In genomic region chr4:69156913-69157312, GRCh38 we compare ENCODE assay signal across 14 cellular contexts. TPM values are rescaled to one million over a fixed set of nuclear protein-coding genes. Genes with fewer than 3 reads are reported as not detected.
DNase-seq lines count a peak whose midpoint lies in the region; ATAC-seq and TF ChIP-seq lines count a peak whose summit lies in the region.
"Had no signal": no experiment of that assay in that cellular context is flagged by ENCODE, and none has a peak within 500 bp of the region (broad histone marks: within the 10 kb centered on the region; RNA-seq: fewer than 3 reads in every experiment).

No MANE protein-coding gene starts in this region.

- H3K79me2 ChIP-seq in OCI-LY7 (ENCODE audit: insufficient read depth, low read depth, low read length), result no peaks in the 10 kb centered on the region

- ATAC-seq in GM21723 (IDR thresholded peaks at IDR 0.05; ENCODE audit: unreplicated experiment) (no peak), GM21737 (IDR thresholded peaks at IDR 0.05; ENCODE audit: unreplicated experiment) (no peak)
- ATAC-seq: K562 had no signal

- H3K9me2 ChIP-seq in OCI-LY7 (ENCODE audit: insufficient read depth, low read length), result no peaks in the 10 kb centered on the region

- H3K36me3 ChIP-seq in cardiac muscle cell (no peaks in the 10 kb centered on the region), OCI-LY7 (ENCODE audit: insufficient read depth, low read length) (no peaks in the 10 kb centered on the region)

- CTCF ChIA-PET in OCI-LY7 (lab: Charles Lee; ENCODE audit: unreplicated experiment), result no interaction called here

- POLR2A ChIA-PET in OCI-LY7 (lab: Charles Lee), result no interaction called here

- no peak for DNase-seq in cardiac muscle cell (ENCODE audit: low read depth in 1 of 2, low spot score in 1 of 2)
- no peak for DNase-seq in cardiac septum (ENCODE audit: low spot score)
- DNase-seq in OCI-LY7 (ENCODE audit: low spot score), result no peak
- DNase-seq in fibroblast of the aortic adventitia (ENCODE audit: low read depth), result peak; percentile 2
- DNase-seq in cerebellar cortex (ENCODE audit: low spot score), result no peak
- no peak for DNase-seq in NCI-H1048 (lab: John Stamatoyannopoulos, UW)
- DNase-seq: dermis blood vessel endothelial cell, NCI-H774 had no signal

- no peaks in the 10 kb centered on the region for H3K27me3 ChIP-seq in cardiac muscle cell

- BruUV-seq in OCI-LY7 (replicated peaks; lab: Mats Ljungman, UMichigan), result no TSS peak

- H3K27ac ChIP-seq in cardiac muscle cell, result no peak overlapping the region
- H3K27ac ChIP-seq in OCI-LY7 (ENCODE audit: low read depth, low read length, poor library complexity, severe bottlenecking), result no peak overlapping the region

- no peaks in the 10 kb centered on the region for H4K20me1 ChIP-seq in OCI-LY7 (ENCODE audit: insufficient read depth, low read length)

- no peak overlapping the region for H2AFZ ChIP-seq in OCI-LY7 (ENCODE audit: low read length)

- H3K4me1 ChIP-seq in cardiac muscle cell (ENCODE audit: low read depth), result no peaks in the 10 kb centered on the region
- H3K4me1 ChIP-seq in OCI-LY7 (ENCODE audit: insufficient read depth, low read length, poor library complexity, severe bottlenecking), result no peaks in the 10 kb centered on the region

- no peaks in the 10 kb centered on the region for H3K9me3 ChIP-seq in cardiac muscle cell (ENCODE audit: low read depth)
- H3K9me3 ChIP-seq in OCI-LY7 (ENCODE audit: low read length), result no peaks in the 10 kb centered on the region

- TF ChIP-seq CTCF in cardiac muscle cell (IDR thresholded peaks at IDR 0.05; ENCODE audit: low read depth, low read length), result peak; percentile 15
- 0 out of 2 replicates have a peak, but pooled peaks have one; percentile 25 for TF ChIP-seq CTCF in OCI-LY7 (conservative IDR thresholded peaks at IDR 0.05; ENCODE audit: low read length)
- TF ChIP-seq CTCF in fibroblast of the aortic adventitia (IDR thresholded peaks at IDR 0.05; ENCODE audit: insufficient read depth, low read length), result peak; percentile 40

- no peak overlapping the region for H3K4me2 ChIP-seq in OCI-LY7 (ENCODE audit: low read length)

- H3K4me3 ChIP-seq in cardiac muscle cell (no peak overlapping the region), OCI-LY7 (ENCODE audit: low read depth, low read length, poor library complexity, severe bottlenecking) (no peak overlapping the region), fibroblast of the aortic adventitia (ENCODE audit: low read depth, low read length) (no peak overlapping the region)
- H3K4me3 ChIP-seq: K562 had no signal

- intact Hi-C loops in cardiac septum (cut with DNase I), result no loop called here
- intact Hi-C loops in OCI-LY7 (cut with micrococcal nuclease; ENCODE audit: unreplicated experiment), result no loop called here

RNA-seq across cellular contexts. Expression of gene UGT2B11, which starts 57.6 kb away (rescaled TPM):
- total RNA-seq in cardiac muscle cell, result not detected in 2 replicates
- polyA plus RNA-seq in cardiac muscle cell, result not detected in 2 replicates
- total RNA-seq in cardiac septum, result not detected
- total RNA-seq in OCI-LY7 (2014; rRNA removed; shearing (Covaris generic)), result not detected in 2 replicates
- not detected in 2 replicates for total RNA-seq in OCI-LY7 (2022)
- not detected in 2 replicates for total RNA-seq in fibroblast of the aortic adventitia (ENCODE audit: low replicate concordance)
- total RNA-seq: activated T-helper 2 cell treated with anti-CD3 and anti-CD28 coated beads, Interferon-gamma antibody, Interleukin-2, Interleukin-4, amounts not matched to agents 10 μg/mL and 5 μg/mL and 100 μg/mL, durations not matched to agents 14 hours and 24 hours and 36 hours; dermis blood vessel endothelial cell; K562; omental fat pad; ureter had no signal
